ENCODE assay signal across 19 cellular contexts in the genomic region with DNA sequence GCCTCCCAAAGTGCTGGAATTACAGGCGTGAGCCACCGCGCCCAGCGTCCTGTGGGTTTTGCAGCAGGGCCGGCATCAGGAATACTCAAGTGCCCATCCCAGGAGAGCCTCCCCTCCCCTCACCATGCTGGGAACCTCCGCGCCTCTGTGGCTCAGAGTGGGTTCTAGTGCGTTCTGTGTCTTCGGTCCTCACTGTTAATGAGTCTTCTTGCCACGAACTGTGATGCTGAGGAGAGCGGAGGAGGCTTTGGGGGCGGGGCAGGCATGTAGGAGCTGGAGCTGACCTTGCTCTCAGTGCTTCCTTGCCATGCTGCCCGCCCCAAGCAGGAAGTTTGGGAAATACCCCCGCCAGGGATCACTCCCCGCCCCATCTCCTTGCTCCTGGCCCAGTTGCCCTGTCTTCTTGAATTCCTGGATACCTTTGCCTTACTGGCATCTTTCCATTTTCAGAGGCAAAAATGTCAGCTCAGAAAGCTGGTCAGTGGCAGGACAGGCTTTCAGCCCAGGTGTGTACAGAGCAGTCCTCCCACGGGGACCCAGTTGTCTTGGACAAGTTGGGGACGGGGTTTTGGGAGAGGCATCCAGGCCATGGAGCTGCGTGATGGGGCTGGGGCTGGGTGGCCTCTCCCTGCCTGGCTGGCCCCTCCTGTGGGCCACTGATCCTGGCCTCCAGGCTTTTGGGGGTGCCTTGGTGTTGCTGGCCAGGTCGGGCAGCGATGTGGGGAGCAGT. TPM values are rescaled to one million over a fixed set of nuclear protein-coding genes. Genes with fewer than 3 reads are reported as not detected.
DNase-seq lines count a peak whose midpoint lies in the region; ATAC-seq and TF ChIP-seq lines count a peak whose summit lies in the region.
"Had no signal": no experiment of that assay in that cellular context is flagged by ENCODE, and none has a peak within 500 bp of the region (broad histone marks: within the 10 kb centered on the region; RNA-seq: fewer than 3 reads in every experiment).

No MANE protein-coding gene starts in this region.

- no peak overlapping the region for H3K4me3 Mint-ChIP-seq in MCF 10A (ENCODE audit: unreplicated experiment)
- no peak overlapping the region for H3K4me3 Mint-ChIP-seq in dendritic cell treated with granulocyte-macrophage colony-stimulating factor and Interleukin-4, amounts not matched to agents 40 ng/mL and 50 ng/mL, for 4 days
- H3K4me3 Mint-ChIP-seq: CD8-positive, alpha-beta T cell had no signal

- DNase-seq in breast epithelium (ENCODE audit: low spot score in 2 of 2) (no peak), MCF 10A (ENCODE audit: unreplicated experiment) (no peak), mesenchymal stem cell (no peak), NCI-H1436 (lab: John Stamatoyannopoulos, UW) (no peak), left ventricle myocardium superior (no peak)
- DNase-seq: BE2C, DMS79, NCI-H1048, NCI-H2081 treated with DMSO at 0.1 percent for 48 hours, NCI-H226, NCI-H524 treated with DMSO at 0.1 percent for 48 hours, SHP77 treated with DMSO at 0.1 percent for 48 hours had no signal

- no peak overlapping the region for H2BK12ac ChIP-seq in mesenchymal stem cell (ENCODE audit: low read length in 2 of 2)

- no peak overlapping the region for H3K4me2 ChIP-seq in mesenchymal stem cell (ENCODE audit: low read length, poor library complexity, severe bottlenecking)
- H3K4me2 ChIP-seq: KMS-11 had no signal

- TF ChIP-seq CTCF in breast epithelium (IDR thresholded peaks at IDR 0.05) (no peak), MCF 10A (IDR thresholded peaks at IDR 0.05; ENCODE audit: unreplicated experiment) (no peak)

- no peak overlapping the region for H2BK120ac ChIP-seq in mesenchymal stem cell (ENCODE audit: low read depth, low read length)

- H3K4ac ChIP-seq in mesenchymal stem cell (ENCODE audit: low read depth in 1 of 2, low read length in 2 of 2), result no peak overlapping the region

- no peak overlapping the region for H2AFZ ChIP-seq in mesenchymal stem cell (ENCODE audit: low read depth, low read length)

- H3K4me1 Mint-ChIP-seq in MCF 10A (ENCODE audit: insufficient read depth, unreplicated experiment), result peaks cover 5% of the 10 kb centered on the region
- peaks cover 70% of the 10 kb centered on the region for H3K4me1 Mint-ChIP-seq in dendritic cell treated with granulocyte-macrophage colony-stimulating factor and Interleukin-4, amounts not matched to agents 40 ng/mL and 50 ng/mL, for 4 days (ENCODE audit: low read depth)

- CTCF ChIA-PET in MCF 10A (lab: Yijun Ruan, JAX), result interaction anchor here (0.6 kb wide), 1 partner anchor 11 kb away, joined by 3 read pairs; no protein-coding TSS in a partner anchor

- H3K4me3 ChIP-seq in breast epithelium, result no peak overlapping the region
- H3K4me3 ChIP-seq in mesenchymal stem cell (ENCODE audit: insufficient read depth in 1 of 2, low read depth in 1 of 2, low read length in 2 of 2), result no peak overlapping the region

- H3K9ac ChIP-seq in mesenchymal stem cell (ENCODE audit: low read length), result no peak overlapping the region
- H3K9ac ChIP-seq: KMS-11 had no signal

- POLR2A ChIA-PET in MCF 10A (lab: Yijun Ruan, JAX), result no interaction called here

- WGBS in mesenchymal stem cell, result 93% methylated on average over 20 of the region's 20 CpGs

- peaks cover 43% of the 10 kb centered on the region for H3K79me1 ChIP-seq in mesenchymal stem cell (replicated peaks; ENCODE audit: low read length, poor library complexity, severe bottlenecking)

- BruUV-seq in MCF 10A (replicated peaks; lab: Mats Ljungman, UMichigan), result no TSS peak

- peak overlapping the region in 1 of 2 experiments; percentile 42 for H3K18ac ChIP-seq in mesenchymal stem cell (ENCODE audit: low read depth in 1 of 2, low read length in 2 of 2)

- H3K36me3 Mint-ChIP-seq in MCF 10A (ENCODE audit: insufficient read depth, unreplicated experiment), result peaks cover 5% of the 10 kb centered on the region
- H3K36me3 Mint-ChIP-seq in dendritic cell treated with granulocyte-macrophage colony-stimulating factor and Interleukin-4, amounts not matched to agents 40 ng/mL and 50 ng/mL, for 4 days (ENCODE audit: low read depth), result peaks cover 81% of the 10 kb centered on the region

- H2BK5ac ChIP-seq in mesenchymal stem cell (ENCODE audit: low read depth, low read length, poor library complexity, severe bottlenecking), result no peak overlapping the region

- peak overlapping the region; percentile 18 for H4K91ac ChIP-seq in mesenchymal stem cell (ENCODE audit: low read length)

- intact Hi-C loops in breast epithelium (cut with DNase I; ENCODE audit: low total_unique reads), result no loop called here
- intact Hi-C loops in MCF 10A (cut with micrococcal nuclease), result no loop called here
- intact Hi-C loops in dendritic cell treated with granulocyte-macrophage colony-stimulating factor and Interleukin-4, amounts not matched to agents 40 ng/mL and 50 ng/mL, for 4 days (cut with micrococcal nuclease), result loop anchor here (10.0 kb wide), 1 partner anchor 50 kb away; no protein-coding TSS in a partner anchor
- intact Hi-C loops in left ventricle myocardium superior (cut with micrococcal nuclease), result no loop called here

- no peaks in the 10 kb centered on the region for H3K27me3 Mint-ChIP-seq in MCF 10A (ENCODE audit: insufficient read depth, unreplicated experiment)
- H3K27me3 Mint-ChIP-seq in dendritic cell treated with granulocyte-macrophage colony-stimulating factor and Interleukin-4, amounts not matched to agents 40 ng/mL and 50 ng/mL, for 4 days, result no peaks in the 10 kb centered on the region

- no peak overlapping the region for H3K23ac ChIP-seq in mesenchymal stem cell (ENCODE audit: low read length in 2 of 2)

- no peak for TF ChIP-seq POLR2A in breast epithelium (IDR thresholded peaks at IDR 0.05)

- H2BK15ac ChIP-seq in mesenchymal stem cell (ENCODE audit: low read depth, poor library complexity, severe bottlenecking), result no peak overlapping the region

- H2AK5ac ChIP-seq in mesenchymal stem cell (ENCODE audit: low read length, severe bottlenecking), result no peak overlapping the region

- ATAC-seq in HG03520 (IDR thresholded peaks at IDR 0.05; ENCODE audit: unreplicated experiment) (no peak), GM18858 (IDR thresholded peaks at IDR 0.05; ENCODE audit: unreplicated experiment) (no peak), left ventricle myocardium superior (no peak)
- ATAC-seq: CD8-positive, alpha-beta T cell; HepG2 had no signal

- H3K27me3 ChIP-seq in breast epithelium (no peaks in the 10 kb centered on the region), mesenchymal stem cell (ENCODE audit: control insufficient read depth in 1 of 2, insufficient read depth in 1 of 2, low read length in 2 of 2) (no peaks in the 10 kb centered on the region)
- H3K27me3 ChIP-seq: BE2C had no signal

- H3K9me3 Mint-ChIP-seq in MCF 10A (ENCODE audit: unreplicated experiment), result no peaks in the 10 kb centered on the region
- H3K9me3 Mint-ChIP-seq in dendritic cell treated with granulocyte-macrophage colony-stimulating factor and Interleukin-4, amounts not matched to agents 40 ng/mL and 50 ng/mL, for 4 days, result no peaks in the 10 kb centered on the region
- H3K9me3 Mint-ChIP-seq: CD8-positive, alpha-beta T cell had no signal

- H4K8ac ChIP-seq in mesenchymal stem cell (ENCODE audit: low read length), result peak overlapping the region; percentile 12

- H3K9me3 ChIP-seq in breast epithelium, result no peaks in the 10 kb centered on the region
- no peaks in the 10 kb centered on the region for H3K9me3 ChIP-seq in mesenchymal stem cell (ENCODE audit: control insufficient read depth, low read length)
- H3K9me3 ChIP-seq: BE2C had no signal

- H3K27ac ChIP-seq in breast epithelium (peak overlapping the region; percentile 62 to 74), mesenchymal stem cell (ENCODE audit: low read length, poor library complexity, severe bottlenecking) (no peak overlapping the region)
- H3K27ac ChIP-seq: 22Rv1, KMS-11 had no signal

- H3K27ac Mint-ChIP-seq in MCF 10A (ENCODE audit: low read depth, unreplicated experiment), result no peak overlapping the region
- H3K27ac Mint-ChIP-seq in dendritic cell treated with granulocyte-macrophage colony-stimulating factor and Interleukin-4, amounts not matched to agents 40 ng/mL and 50 ng/mL, for 4 days, result peak overlapping the region; percentile 59
- H3K27ac Mint-ChIP-seq: CD8-positive, alpha-beta T cell had no signal

- no peaks in the 10 kb centered on the region for H3K36me3 ChIP-seq in breast epithelium
- peaks cover 4 to 31% of the 10 kb centered on the region in 2 experiments for H3K36me3 ChIP-seq in mesenchymal stem cell (ENCODE audit: control insufficient read depth in 1 of 2, insufficient read depth in 2 of 2, low read depth in 1 of 2, low read length in 2 of 2)

- no peak overlapping the region for H3K14ac ChIP-seq in mesenchymal stem cell (ENCODE audit: low read length in 2 of 2)

- H3K4me1 ChIP-seq in breast epithelium, result peaks cover 0 to 3% of the 10 kb centered on the region in 2 donors
- H3K4me1 ChIP-seq in mesenchymal stem cell (ENCODE audit: control insufficient read depth, insufficient read depth, low read depth, low read length), result peaks cover 23% of the 10 kb centered on the region

RNA-seq across cellular contexts. Expression of gene GRAMD4, which starts 5.1 kb away (rescaled TPM):
- total RNA-seq in breast epithelium, result 10 to 100 TPM; 28.4 to 85.6 (median 61.0) TPM
- total RNA-seq in MCF 10A (2022), result 15.6 and 23.7 TPM in 2 replicates
- 5.1 TPM for polyA plus RNA-seq in mesenchymal stem cell (2013, experiment 1 of 2)
- polyA plus RNA-seq in mesenchymal stem cell (2013, experiment 2 of 2), result 5.0 TPM
- 94.0 TPM for total RNA-seq in left ventricle myocardium superior
